ENCODE assay signal across 10 cellular contexts in genomic region chr3:127734181-127734720, GRCh38.
DNase-seq lines count a peak whose midpoint lies in the region; ATAC-seq and TF ChIP-seq lines count a peak whose summit lies in the region.
"Had no signal": no experiment of that assay in that cellular context is flagged by ENCODE, and none has a peak within 500 bp of the region (broad histone marks: within the 10 kb centered on the region; RNA-seq: fewer than 3 reads in every experiment).

No MANE protein-coding gene starts in this region.

- peak overlapping the region; percentile 69 for H3K9ac ChIP-seq in skeletal muscle satellite cell (ENCODE audit: low read depth, low read length)

- peak overlapping the region; percentile 71 for H3K4me2 ChIP-seq in skeletal muscle satellite cell (ENCODE audit: low read length)

- intact Hi-C loops in esophagus squamous epithelium (cut with DNase I), result no loop called here

- H3K27me3 ChIP-seq in esophagus squamous epithelium (no peaks in the 10 kb centered on the region), skeletal muscle satellite cell (ENCODE audit: control insufficient read depth, insufficient read depth, low read length) (no peaks in the 10 kb centered on the region), MG63 (no peaks in the 10 kb centered on the region)

- 92 to 94% methylated on average over 8 to 10 of the region's 12 CpGs for WGBS in esophagus squamous epithelium, 2 donors

- H3K4me3 ChIP-seq in esophagus squamous epithelium, result no peak overlapping the region
- peak overlapping the region; percentile 25 for H3K4me3 ChIP-seq in skeletal muscle satellite cell (ENCODE audit: low read length)
- no peak overlapping the region for H3K4me3 ChIP-seq in MG63

- peak overlapping the region in 3 of 4 donors; percentile 36 to 63 (median 59) for H3K27ac ChIP-seq in esophagus squamous epithelium

- H3K4me1 ChIP-seq in esophagus squamous epithelium (peaks cover 19 to 80% (median 28%) of the 10 kb centered on the region in 3 donors), skeletal muscle satellite cell (ENCODE audit: control insufficient read depth, insufficient read depth, low read length) (peaks cover 52% of the 10 kb centered on the region)

- TF ChIP-seq CTCF in esophagus squamous epithelium (IDR thresholded peaks at IDR 0.05), result no peak

- peaks cover 0 to 34% (median 0%) of the 10 kb centered on the region in 3 donors for H3K36me3 ChIP-seq in esophagus squamous epithelium
- H3K36me3 ChIP-seq in skeletal muscle satellite cell (ENCODE audit: insufficient read depth, low read length), result no peaks in the 10 kb centered on the region
- H3K36me3 ChIP-seq in MG63, result 0 out of 2 replicates have a peak, but pooled peaks cover 3% of the 10 kb centered on the region

- no peak for ATAC-seq in GM21526 (IDR thresholded peaks at IDR 0.05; ENCODE audit: low FRiP score, unreplicated experiment)

- H3K9me3 ChIP-seq in esophagus squamous epithelium (no peaks in the 10 kb centered on the region), skeletal muscle satellite cell (replicated peaks; ENCODE audit: low read length) (no peaks in the 10 kb centered on the region), MG63 (no peaks in the 10 kb centered on the region)

- DNase-seq in DMS79 treated with DMSO at 0.1 percent for 48 hours (lab: John Stamatoyannopoulos, UW) (peak; percentile 68), RPMI8226 (peak; percentile 32), esophagus squamous epithelium (lab: John Stamatoyannopoulos, UW) (no peak), nucleus accumbens (lab: John Stamatoyannopoulos, UW) (no peak), MG63 (no peak), NCI-H187 treated with DMSO at 0.1 percent for 48 hours (lab: John Stamatoyannopoulos, UW) (no peak)
- DNase-seq: CD4-positive, alpha-beta memory T cell; NCI-H1694 treated with DMSO at 0.1 percent for 48 hours had no signal

- no peak for TF ChIP-seq POLR2A in esophagus squamous epithelium (IDR thresholded peaks at IDR 0.05)

Comparison
In these comparisons a context has a peak if more than half of its experiments do, and no peak if none do; other contexts are left out.
1. DNase-seq: peak in DMS79 treated with DMSO at 0.1 percent for 48 hours (single experiment) and RPMI8226 (single experiment); none in esophagus squamous epithelium (single experiment), nucleus accumbens (0 of 56), MG63 (single experiment) and NCI-H187 treated with DMSO at 0.1 percent for 48 hours (single experiment).